In the genomic region with DNA sequence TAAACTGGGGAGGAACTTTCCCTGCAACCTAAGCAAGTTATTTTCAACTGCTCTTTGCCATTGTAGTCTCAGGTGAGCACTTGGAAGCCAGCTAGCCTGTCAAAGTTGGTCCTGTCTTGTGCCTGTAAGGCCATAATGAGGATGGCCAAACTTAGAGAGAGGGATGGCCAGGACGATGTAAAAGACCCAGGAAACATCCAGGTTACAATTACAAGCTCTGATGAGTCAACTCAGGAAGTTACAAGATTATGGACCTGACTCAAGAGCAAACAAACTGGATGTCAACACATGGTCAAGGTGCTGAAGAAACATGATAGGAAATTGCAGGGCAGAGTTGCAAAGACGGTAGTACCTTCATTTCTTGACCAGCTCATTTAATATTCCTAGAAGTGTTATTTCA, we compare ENCODE assay signal across 8 cellular contexts. TPM values are rescaled to one million over a fixed set of nuclear protein-coding genes. Genes with fewer than 3 reads are reported as not detected.
DNase-seq lines count a peak whose midpoint lies in the region; ATAC-seq and TF ChIP-seq lines count a peak whose summit lies in the region.

No MANE protein-coding gene starts in this region.

- no peak for ATAC-seq in Panc1
- ATAC-seq in gastrocnemius medialis: peak; percentile 28 to 38
- no peak for ATAC-seq in GM21447 (IDR thresholded peaks at IDR 0.05; ENCODE audit: unreplicated experiment)
- no peak for ATAC-seq in HG03439 (IDR thresholded peaks at IDR 0.05; ENCODE audit: unreplicated experiment)

- peak; percentile 72 to 78 for TF ChIP-seq POLR2A in gastrocnemius medialis (IDR thresholded peaks at IDR 0.05)

- peaks cover 13% of the 10 kb centered on the region for H3K4me1 ChIP-seq in Panc1 (ENCODE audit: control insufficient read depth, insufficient read depth, low read length)
- H3K4me1 ChIP-seq in gastrocnemius medialis: peaks cover 38 to 40% of the 10 kb centered on the region in 2 donors

- TF ChIP-seq CTCF in Panc1 (IDR thresholded peaks at IDR 0.05) (no peak), epithelial cell of proximal tubule (conservative IDR thresholded peaks at IDR 0.05; ENCODE audit: low read depth, low read length) (no peak), gastrocnemius medialis (IDR thresholded peaks at IDR 0.05 in 4 of 5, conservative IDR thresholded peaks at IDR 0.05 in 1 of 5) (no peak)

- TSS peak; percentile 80 for BruUV-seq in Panc1 (replicated peaks; lab: Mats Ljungman, UMichigan)

- no peaks in the 10 kb centered on the region for H3K9me3 ChIP-seq in Panc1 (ENCODE audit: control insufficient read depth, insufficient read depth, low read depth, low read length)
- H3K9me3 ChIP-seq in gastrocnemius medialis: no peaks in the 10 kb centered on the region

- CTCF ChIA-PET in Panc1 (lab: Charles Lee): no interaction called here

- H3K36me3 ChIP-seq in Panc1 (ENCODE audit: control insufficient read depth, insufficient read depth, low read length) (peaks cover 4% of the 10 kb centered on the region; the same call in 1 of the 2 replicates), gastrocnemius medialis (peaks cover 0 to 9% of the 10 kb centered on the region in 2 donors)

- intact Hi-C loops in Panc1 (cut with micrococcal nuclease; ENCODE audit: unreplicated experiment): no loop called here
- intact Hi-C loops in gastrocnemius medialis (cut with DNase I; ENCODE audit: low total_unique reads): loop anchor here (1.0 to 10.0 kb wide), 6 partner anchors 27 to 643 kb away; partner anchors contain the start of genes CBX6 and CSNK1E

- in situ Hi-C loops in Panc1 (cut with HindIII; ENCODE audit: low pct_unique_long_range_greater_than_20kb, low sequenced_read_pairs) (no loop called here), gastrocnemius medialis (cut with MboI; ENCODE audit: low sequenced_read_pairs in 4 of 4) (no loop called here)

- H3K27ac ChIP-seq in Panc1 (ENCODE audit: low read length) (peak overlapping the region; percentile 87), gastrocnemius medialis (peak overlapping the region; percentile 92 to 100 (median 97))

- H3K27me3 ChIP-seq in Panc1 (ENCODE audit: control insufficient read depth, insufficient read depth, low read length): no peaks in the 10 kb centered on the region
- H3K27me3 ChIP-seq in gastrocnemius medialis: no peaks in the 10 kb centered on the region

- H3K4me3 ChIP-seq in GM08714 (ENCODE audit: low read length) (peak overlapping the region; percentile 98), Panc1 (ENCODE audit: low read depth in 2 of 2, low read length in 2 of 2) (peak overlapping the region; percentile 69 to 86), epithelial cell of proximal tubule (ENCODE audit: low read depth, low read length) (peak overlapping the region; percentile 92), gastrocnemius medialis (peak overlapping the region; percentile 75 to 100 (median 90))

- DNase-seq in Panc1 (ENCODE audit: low read depth, low spot score) (peak; percentile 50), epithelial cell of proximal tubule (ENCODE audit: low read depth) (no peak), gastrocnemius medialis (peak in 1 of 2 donors; percentile 25), HK-2 (ENCODE audit: unreplicated experiment) (no peak)
- DNase-seq in stimulated activated naive CD4-positive, alpha-beta T cell (lab: John Stamatoyannopoulos, UW): no peak

- POLR2A ChIA-PET in Panc1 (lab: Charles Lee): interaction anchor here (0.6 kb wide), 1 partner anchor 17 kb away, joined by 3 read pairs; no protein-coding TSS in a partner anchor

RNA-seq across cellular contexts. Expression of gene GTPBP1, which starts 1.6 kb away (rescaled TPM):
- total RNA-seq in Panc1 (2021; ENCODE audit: unreplicated experiment) (25.5 TPM), epithelial cell of proximal tubule (27.8 and 36.2 TPM in 2 replicates), gastrocnemius medialis (100 to 1,000 TPM in 1 of 4 donors, 10 to 100 TPM in 3; 27.7 to 124 (median 36.0) TPM)
- polyA plus RNA-seq in Panc1 (2012; ENCODE audit: insufficient read length): 19.5 TPM

RNA-seq across cellular contexts. Expression of gene JOSD1, which starts 6.6 kb away (rescaled TPM):
- 35.1 TPM for total RNA-seq in Panc1 (2021; ENCODE audit: unreplicated experiment)
- polyA plus RNA-seq in Panc1 (2012; ENCODE audit: insufficient read length): 34.5 TPM
- 70.9 and 89.6 TPM in 2 replicates for total RNA-seq in epithelial cell of proximal tubule
- 10 to 100 TPM; 25.1 to 50.5 (median 42.4) TPM for total RNA-seq in gastrocnemius medialis

RNA-seq across cellular contexts. Expression of gene TOMM22, which starts 25.6 kb away (rescaled TPM):
- total RNA-seq in Panc1 (2021; ENCODE audit: unreplicated experiment): 111 TPM
- 56.0 TPM for polyA plus RNA-seq in Panc1 (2012; ENCODE audit: insufficient read length)
- total RNA-seq in epithelial cell of proximal tubule: 67.6 and 99.6 TPM in 2 replicates
- 10 to 100 TPM; 37.1 to 47.1 (median 46.3) TPM for total RNA-seq in gastrocnemius medialis

RNA-seq across cellular contexts. Expression of gene SUN2, which starts 48.5 kb away (rescaled TPM):
- total RNA-seq in Panc1 (2021; ENCODE audit: unreplicated experiment): 45.1 TPM
- polyA plus RNA-seq in Panc1 (2012; ENCODE audit: insufficient read length): 46.4 TPM
- 67.8 and 88.2 TPM in 2 replicates for total RNA-seq in epithelial cell of proximal tubule
- 100 to 1,000 TPM; 177 to 423 (median 312) TPM for total RNA-seq in gastrocnemius medialis

RNA-seq across cellular contexts. Expression of gene CBY1, which starts 50.9 kb away (rescaled TPM):
- 20.4 TPM for total RNA-seq in Panc1 (2021; ENCODE audit: unreplicated experiment)
- polyA plus RNA-seq in Panc1 (2012; ENCODE audit: insufficient read length): 21.5 TPM
- 26.1 and 28.9 TPM in 2 replicates for total RNA-seq in epithelial cell of proximal tubule
- total RNA-seq in gastrocnemius medialis: 10 to 100 TPM in 2 of 4 donors, 1 to 10 TPM in 2; 8.0 to 15.7 (median 12.6) TPM

Comparison
In these comparisons a context has a peak if more than half of its experiments do, and no peak if none do; other contexts are left out.
1. ATAC-seq: peak in gastrocnemius medialis (2 of 2); none in Panc1 (single experiment), GM21447 (single experiment) and HG03439 (single experiment).
2. Peak in every context shown above with its lines, with median percentiles within 50 percentile points of each other: H3K4me3 ChIP-seq.